8 cellular contexts compared by ENCODE assay signal in genomic region chr1:40040511-40041465, GRCh38. TPM values are rescaled to one million over a fixed set of nuclear protein-coding genes. Genes with fewer than 3 reads are reported as not detected.
DNase-seq lines count a peak whose midpoint lies in the region; ATAC-seq and TF ChIP-seq lines count a peak whose summit lies in the region.

CAP1 (plus strand) TSS chr1:40040729; CDS start chr1:40059347, 18,618 bp downstream.

- under 1% methylated on average over 65 of the region's 65 CpGs for WGBS in liver

- intact Hi-C loops in activated CD4-positive, alpha-beta memory T cell treated with anti-CD3 and anti-CD28 coated beads for 36 hours (cut with micrococcal nuclease) = loop anchor here (1.0 to 5.0 kb wide), 8 partner anchors 9 to 652 kb away; partner anchors contain the start of genes MFSD2A, RLF and ZMPSTE24

- H3K36me3 ChIP-seq in liver (ENCODE audit: control insufficient read depth in 4 of 4, insufficient read depth in 3 of 4, low read depth in 1 of 4, low read length in 3 of 4) = peaks cover 0 to 2% (median 0%) of the 10 kb centered on the region in 4 donors

- H3K4me3 Mint-ChIP-seq in activated CD4-positive, alpha-beta memory T cell treated with anti-CD3 and anti-CD28 coated beads for 36 hours = peak within 1 kb of the TSS; percentile 92

- peak within 1 kb of the TSS; percentile 87 for H3K27ac ChIP-seq in C4-2B
- H3K27ac ChIP-seq in liver (ENCODE audit: low read depth in 1 of 2, low read length in 2 of 2) = peak within 1 kb of the TSS; percentile 91 to 99

- H3K4me1 Mint-ChIP-seq in activated CD4-positive, alpha-beta memory T cell treated with anti-CD3 and anti-CD28 coated beads for 36 hours (ENCODE audit: low read depth) = peaks cover 54% of the 10 kb centered on the region

- CTCF ChIA-PET in activated CD4-positive, alpha-beta memory T cell treated with anti-CD3 and anti-CD28 coated beads for 36 hours (lab: Charles Lee) = interaction anchor here (1.3 to 1.8 kb wide), 2 partner anchors 18 to 121 kb away, joined by 4 to 9 read pairs; no protein-coding TSS in a partner anchor

- peak; percentile 77 for ATAC-seq in GM19395 (IDR thresholded peaks at IDR 0.05; ENCODE audit: unreplicated experiment)
- ATAC-seq in HG03565 (IDR thresholded peaks at IDR 0.05; ENCODE audit: unreplicated experiment) = peak; percentile 71

- H3K27ac Mint-ChIP-seq in activated CD4-positive, alpha-beta memory T cell treated with anti-CD3 and anti-CD28 coated beads for 36 hours = peak within 1 kb of the TSS; percentile 98

- POLR2A ChIA-PET in activated CD4-positive, alpha-beta memory T cell treated with anti-CD3 and anti-CD28 coated beads for 36 hours (lab: Charles Lee) = interaction anchor here (0.8 to 4.1 kb wide), 8 partner anchors 10 to 465 kb away, joined by 3 to 27 read pairs (median 5); partner anchors contain the start of gene ZMPSTE24

- peaks cover 3 to 35% (median 24%) of the 10 kb centered on the region in 4 donors for H3K4me1 ChIP-seq in liver (ENCODE audit: control insufficient read depth in 4 of 4, insufficient read depth in 4 of 4, low read length in 3 of 4)

- no peak for TF ChIP-seq CTCF in C4-2B (conservative IDR thresholded peaks at IDR 0.05)
- TF ChIP-seq CTCF in liver (IDR thresholded peaks at IDR 0.05; ENCODE audit: low read depth, low read length, missing input control) = no peak

- H3K36me3 Mint-ChIP-seq in activated CD4-positive, alpha-beta memory T cell treated with anti-CD3 and anti-CD28 coated beads for 36 hours = peaks cover 36% of the 10 kb centered on the region

- no peaks in the 10 kb centered on the region for H3K9me3 ChIP-seq in liver (ENCODE audit: control insufficient read depth in 4 of 4, low read length in 3 of 4)

- no peaks in the 10 kb centered on the region for H3K27me3 Mint-ChIP-seq in activated CD4-positive, alpha-beta memory T cell treated with anti-CD3 and anti-CD28 coated beads for 36 hours

- TF ChIP-seq RAD21 in liver (IDR thresholded peaks at IDR 0.05) = peak; percentile 17 to 24

- no peaks in the 10 kb centered on the region for H3K9me3 Mint-ChIP-seq in activated CD4-positive, alpha-beta memory T cell treated with anti-CD3 and anti-CD28 coated beads for 36 hours

- H3K9ac ChIP-seq in liver (ENCODE audit: low read depth in 1 of 2, low read length in 2 of 2) = peak within 1 kb of the TSS; percentile 83 to 96

- DNase-seq in NCI-H774 (lab: John Stamatoyannopoulos, UW) (peak; percentile 100), dermis microvascular lymphatic vessel endothelial cell (ENCODE audit: low read depth in 2 of 2) (peak; percentile 91 to 98)
- peak; percentile 100 for DNase-seq in activated CD4-positive, alpha-beta memory T cell treated with anti-CD3 and anti-CD28 coated beads for 36 hours
- peak; percentile 100 for DNase-seq in stimulated activated CD4-positive, alpha-beta T cell treated with anti-CD3 and anti-CD28 coated beads, Interleukin-4, amount 100 ng/mL, for 4 hours

- no peaks in the 10 kb centered on the region for H3K27me3 ChIP-seq in liver (ENCODE audit: control insufficient read depth in 4 of 4, insufficient read depth in 4 of 4, low read length in 3 of 4)

- peak within 1 kb of the TSS; percentile 90 to 98 (median 95) for H3K4me3 ChIP-seq in liver (ENCODE audit: low read depth in 1 of 3, low read length in 3 of 3)

TF ChIP-seq in liver, 16 proteins besides CTCF, POLR2A, EP300 and RAD21:
- TF ChIP-seq SP1 (IDR thresholded peaks at IDR 0.05) = peak; percentile 93
- no peak for TF ChIP-seq ATF3 (IDR thresholded peaks at IDR 0.05)
- peak; percentile 41 for TF ChIP-seq YY1 (IDR thresholded peaks at IDR 0.05)
- TF ChIP-seq REST (IDR thresholded peaks at IDR 0.05) = no peak
- TF ChIP-seq ZBTB33 (IDR thresholded peaks at IDR 0.05) = peak; percentile 56
- TF ChIP-seq EGR1 (IDR thresholded peaks at IDR 0.05; ENCODE audit: low read depth in 2 of 2) = peak; percentile 41 to 81
- TF ChIP-seq HNF4A (conservative IDR thresholded peaks at IDR 0.05) = no peak
- TF ChIP-seq GABPA (IDR thresholded peaks at IDR 0.05 in 1 of 2, conservative IDR thresholded peaks at IDR 0.05 in 1 of 2) = peak; percentile 93 to 98
- TF ChIP-seq JUND (IDR thresholded peaks at IDR 0.05) = peak in 1 of 2 donors; percentile 57
- TF ChIP-seq FOXA1 (IDR thresholded peaks at IDR 0.05) = no peak
- TF ChIP-seq HNF4G (IDR thresholded peaks at IDR 0.05) = no peak
- TF ChIP-seq RXRA (IDR thresholded peaks at IDR 0.05) = peak; percentile 29 to 34
- TF ChIP-seq MAX (IDR thresholded peaks at IDR 0.05) = peak; percentile 63
- peak; percentile 17 for TF ChIP-seq FOXA2 (IDR thresholded peaks at IDR 0.05)
- peak; percentile 11 for TF ChIP-seq TAF1 (conservative IDR thresholded peaks at IDR 0.05)
- TF ChIP-seq NR2F2 (IDR thresholded peaks at IDR 0.05) = peak; percentile 64

RNA-seq across cellular contexts. Expression of gene CAP1, which starts in this region (rescaled TPM):
- total RNA-seq in activated CD4-positive, alpha-beta memory T cell treated with anti-CD3 and anti-CD28 coated beads for 36 hours = 100 to 1,000 TPM; 616 to 633 TPM
- total RNA-seq in dermis microvascular lymphatic vessel endothelial cell (364 and 408 TPM in 2 replicates), liver (100 to 1,000 TPM in 1 of 2 donors, 10 to 100 TPM in 1; 75.5 to 105 TPM)
- 10 to 100 TPM; 77.4 to 91.7 TPM for polyA plus RNA-seq in liver

Comparison
In these comparisons a context has a peak if more than half of its experiments do, and no peak if none do; other contexts are left out.
1. Peak in every context shown above with its lines: DNase-seq, ATAC-seq, H3K4me3 ChIP-seq and H3K27ac ChIP-seq.